ENCODE assay signal across 19 cellular contexts in the genomic region with DNA sequence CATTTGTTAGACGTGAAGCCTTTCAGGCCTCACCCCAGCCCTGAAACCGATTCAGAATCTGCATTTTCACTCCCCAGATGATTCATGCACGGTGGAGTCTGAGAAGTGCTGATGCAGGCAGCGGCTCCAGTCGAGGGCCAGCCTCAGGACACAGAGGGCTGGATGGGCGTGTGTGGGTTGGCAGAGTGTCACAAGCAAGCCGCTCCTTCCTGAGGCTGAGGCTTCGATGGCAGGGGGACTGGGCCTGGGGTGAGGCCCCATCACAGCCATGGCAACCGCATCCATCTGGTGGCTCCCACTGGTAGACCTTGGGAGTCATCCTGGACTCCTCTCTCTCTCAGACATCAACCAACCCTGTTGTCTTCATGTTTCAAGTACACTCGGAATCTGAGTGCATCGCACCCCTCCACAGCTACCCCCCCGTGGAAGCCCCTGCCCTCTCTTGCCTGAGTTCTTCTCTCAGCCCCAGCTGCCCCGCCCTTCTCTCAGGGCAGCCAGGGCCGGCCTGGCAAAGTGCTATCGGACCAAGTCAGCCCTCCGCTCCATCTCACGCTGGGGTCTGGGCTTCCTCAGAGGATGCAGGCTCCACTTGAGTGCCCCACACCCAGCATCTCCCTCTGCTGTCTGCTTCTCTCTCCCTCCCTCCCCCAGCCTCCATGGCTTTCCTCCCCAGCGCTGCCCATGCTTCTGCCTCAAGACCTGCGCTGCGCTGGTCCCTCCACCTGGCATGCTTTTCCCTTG. TPM values are rescaled to one million over a fixed set of nuclear protein-coding genes. Genes with fewer than 3 reads are reported as not detected.
"Had no signal": no experiment of that assay in that cellular context is flagged by ENCODE, and none has a peak within 500 bp of the region (broad histone marks: within the 10 kb centered on the region; RNA-seq: fewer than 3 reads in every experiment).

No MANE protein-coding gene starts in this region.

- H3K9me3 Mint-ChIP-seq: activated CD4-positive, alpha-beta T cell treated with anti-CD3 and anti-CD28 coated beads, Interleukin-2, amount 10 ng/mL, durations not matched to agents 24 days and 14 days; activated CD8-positive, alpha-beta T cell treated with anti-CD3 and anti-CD28 coated beads for 36 hours; activated T-cell treated with anti-CD3 and anti-CD28 coated beads, Interleukin-2, amount 50 U/mL, for 72 hours; brain; endodermal cell had no signal

- H3K27me3 Mint-ChIP-seq: brain had no signal

- ATAC-seq: activated CD8-positive, alpha-beta T cell treated with anti-CD3 and anti-CD28 coated beads for 36 hours; activated T-cell treated with anti-CD3 and anti-CD28 coated beads, Interleukin-2, amount 50 U/mL, for 72 hours; naive thymus-derived CD8-positive, alpha-beta T cell had no signal

- DNase-seq: activated CD4-positive, alpha-beta T cell treated with anti-CD3 and anti-CD28 coated beads, Interleukin-2, amount 10 ng/mL, durations not matched to agents 24 days and 14 days; activated CD8-positive, alpha-beta T cell treated with anti-CD3 and anti-CD28 coated beads for 36 hours; activated T-cell treated with anti-CD3 and anti-CD28 coated beads, Interleukin-2, amount 50 U/mL, for 72 hours; central memory CD4-positive, alpha-beta T cell; colonic mucosa; endodermal cell; foreskin keratinocyte; stimulated activated naive CD4-positive, alpha-beta T cell; T-helper 1 cell; T1000; thyroid gland had no signal

- H3K4me1 Mint-ChIP-seq: activated CD4-positive, alpha-beta T cell treated with anti-CD3 and anti-CD28 coated beads, Interleukin-2, amount 10 ng/mL, durations not matched to agents 24 days and 14 days; endodermal cell; naive thymus-derived CD8-positive, alpha-beta T cell had no signal

- H3K4me3 Mint-ChIP-seq: activated CD4-positive, alpha-beta T cell treated with anti-CD3 and anti-CD28 coated beads, Interleukin-2, amount 10 ng/mL, durations not matched to agents 24 days and 14 days; activated CD8-positive, alpha-beta T cell treated with anti-CD3 and anti-CD28 coated beads for 36 hours; activated T-cell treated with anti-CD3 and anti-CD28 coated beads, Interleukin-2, amount 50 U/mL, for 72 hours; brain; endodermal cell; naive thymus-derived CD8-positive, alpha-beta T cell had no signal

- H3K79me2 ChIP-seq: parathyroid adenoma had no signal

- H3K36me3 ChIP-seq: colonic mucosa, thyroid gland had no signal

- H3K27me3 ChIP-seq: colonic mucosa, foreskin keratinocyte, thyroid gland had no signal

- H3K27ac ChIP-seq: colonic mucosa, epithelial cell of prostate, foreskin keratinocyte, parathyroid adenoma, thyroid gland had no signal

- H3K4me3 ChIP-seq: colonic mucosa, thyroid gland had no signal

- H2AFZ ChIP-seq: parathyroid adenoma had no signal

- H3K9me3 ChIP-seq: colonic mucosa, thyroid gland had no signal

- H3K27ac Mint-ChIP-seq: activated CD4-positive, alpha-beta T cell treated with anti-CD3 and anti-CD28 coated beads, Interleukin-2, amount 10 ng/mL, durations not matched to agents 24 days and 14 days; activated CD8-positive, alpha-beta T cell treated with anti-CD3 and anti-CD28 coated beads for 36 hours; activated T-cell treated with anti-CD3 and anti-CD28 coated beads, Interleukin-2, amount 50 U/mL, for 72 hours; endodermal cell; naive thymus-derived CD8-positive, alpha-beta T cell had no signal

- H3K36me3 Mint-ChIP-seq: naive thymus-derived CD8-positive, alpha-beta T cell had no signal

- H3K4me1 ChIP-seq: colonic mucosa, foreskin keratinocyte, parathyroid adenoma, thyroid gland had no signal

RNA-seq across cellular contexts. Expression of a gene that starts 10.6 kb away (rescaled TPM):
- total RNA-seq: activated CD4-positive, alpha-beta T cell treated with anti-CD3 and anti-CD28 coated beads, Interleukin-2, amount 10 ng/mL, durations not matched to agents 24 days and 14 days; activated CD8-positive, alpha-beta T cell treated with anti-CD3 and anti-CD28 coated beads for 36 hours; activated T-cell treated with anti-CD3 and anti-CD28 coated beads, Interleukin-2, amount 50 U/mL, for 72 hours; endodermal cell; foreskin keratinocyte; kidney epithelial cell; mesenteric fat pad; naive thymus-derived CD8-positive, alpha-beta T cell had no signal

RNA-seq across cellular contexts. Expression of a gene that starts 25.8 kb away (rescaled TPM):
- total RNA-seq: activated CD4-positive, alpha-beta T cell treated with anti-CD3 and anti-CD28 coated beads, Interleukin-2, amount 10 ng/mL, durations not matched to agents 24 days and 14 days; activated CD8-positive, alpha-beta T cell treated with anti-CD3 and anti-CD28 coated beads for 36 hours; activated T-cell treated with anti-CD3 and anti-CD28 coated beads, Interleukin-2, amount 50 U/mL, for 72 hours; colonic mucosa; endodermal cell; fibroblast of lung; foreskin keratinocyte; kidney epithelial cell; lower leg skin; mesenteric fat pad; naive thymus-derived CD8-positive, alpha-beta T cell; thyroid gland had no signal
